ENCODE assay signal across 9 cellular contexts in genomic region chr5:78320461-78320860, GRCh38. TPM values are rescaled to one million over a fixed set of nuclear protein-coding genes. Genes with fewer than 3 reads are reported as not detected.
DNase-seq lines count a peak whose midpoint lies in the region; ATAC-seq, FAIRE-seq and TF ChIP-seq lines count a peak whose summit lies in the region.
"Had no signal": no experiment of that assay in that cellular context is flagged by ENCODE, and none has a peak within 500 bp of the region (broad histone marks: within the 10 kb centered on the region; RNA-seq: fewer than 3 reads in every experiment).

No MANE protein-coding gene starts in this region.

- peak; percentile 73 to 79 for TF ChIP-seq RAD21 in H1 (IDR thresholded peaks at IDR 0.05 in 1 of 2, conservative IDR thresholded peaks at IDR 0.05 in 1 of 2; ENCODE audit: low read depth in 2 of 2, low read length in 2 of 2)

- H3K23me2 ChIP-seq in H1 (ENCODE audit: low read depth, low read length) = no peaks in the 10 kb centered on the region; the same call in 1 of the 2 replicates

- no peak overlapping the region for H3K18ac ChIP-seq in H1 (ENCODE audit: extremely low read depth, low read length)

- DNase-seq in heart right ventricle (no peak), left cardiac atrium (no peak), NCI-H748 (lab: John Stamatoyannopoulos, UW; ENCODE audit: unreplicated experiment) (peak; percentile 74), H1 (ENCODE audit: low read depth in 1 of 2, low spot score in 2 of 2) (no peak), osteocyte (ENCODE audit: extremely low spot score, unreplicated experiment) (no peak), cerebellar nuclear complex (lab: John Stamatoyannopoulos, UW) (no peak), activated gamma-delta T cell (lab: John Stamatoyannopoulos, UW) (no peak)

- intact Hi-C loops in heart right ventricle (cut with DNase I) = loop anchor here in 8 of 10 donors (2.0 to 10.0 kb wide), 7 partner anchors 148 to 647 kb away; no protein-coding TSS in a partner anchor
- intact Hi-C loops in left cardiac atrium (cut with DNase I) = loop anchor here (5.0 to 10.0 kb wide), 3 partner anchors 334 to 647 kb away; no protein-coding TSS in a partner anchor

- H3K4me1 Mint-ChIP-seq in osteocyte (ENCODE audit: unreplicated experiment) = no peaks in the 10 kb centered on the region

- H4K91ac ChIP-seq in H1 (replicated peaks; ENCODE audit: insufficient read length, low read length) = no peak overlapping the region

- H2BK12ac ChIP-seq in H1 (ENCODE audit: low read depth, low read length) = no peak overlapping the region

- H4K20me1 ChIP-seq in H1 (replicated peaks in 1 of 2; ENCODE audit: control insufficient read depth in 1 of 2, insufficient read depth in 2 of 2, low read length in 2 of 2) = no peaks in the 10 kb centered on the region

- H3K27me3 ChIP-seq in heart right ventricle (no peaks in the 10 kb centered on the region), H1 (replicated peaks in 1 of 4; ENCODE audit: control insufficient read depth in 3 of 4, extremely low read depth in 1 of 4, insufficient read depth in 3 of 4, low read length in 3 of 4) (no peaks in the 10 kb centered on the region)

- CTCF ChIA-PET in H1 (lab: Charles Lee; ENCODE audit: partially characterized antibody) = interaction anchor here (0.6 to 2.2 kb wide), 21 partner anchors 11 to 579 kb away, joined by 3 to 7 read pairs (median 4); partner anchors contain the start of gene SCAMP1

- no peak overlapping the region for H2BK120ac ChIP-seq in H1 (replicated peaks; ENCODE audit: low read depth, low read length)

- H2BK15ac ChIP-seq in H1 (ENCODE audit: low read length) = no peak overlapping the region

- no peak overlapping the region for H3K4ac ChIP-seq in H1 (replicated peaks; ENCODE audit: insufficient read length, low read depth, low read length)

- H4K8ac ChIP-seq in H1 (ENCODE audit: extremely low read depth, insufficient read depth, low read length) = no peak overlapping the region

- H3K4me3 ChIP-seq in heart right ventricle = no peak overlapping the region
- no peak overlapping the region for H3K4me3 ChIP-seq in H1 (ENCODE audit: extremely low read depth in 1 of 4, insufficient read depth in 2 of 4, low read depth in 3 of 4, low read length in 4 of 4)

- H3K36me3 Mint-ChIP-seq in osteocyte (ENCODE audit: unreplicated experiment) = no peaks in the 10 kb centered on the region
- H3K36me3 Mint-ChIP-seq: activated naive CD8-positive, alpha-beta T cell had no signal

- no peak overlapping the region for H3K27ac Mint-ChIP-seq in osteocyte (ENCODE audit: unreplicated experiment)
- H3K27ac Mint-ChIP-seq: activated naive CD8-positive, alpha-beta T cell had no signal

- H3K36me3 ChIP-seq in heart right ventricle = no peaks in the 10 kb centered on the region
- H3K36me3 ChIP-seq in H1 (ENCODE audit: control insufficient read depth in 2 of 4, insufficient read depth in 4 of 4, low read length in 3 of 4) = no peaks in the 10 kb centered on the region

- no peak overlapping the region for H3K9ac ChIP-seq in H1 (replicated peaks in 1 of 4; ENCODE audit: extremely low read depth in 1 of 4, low read depth in 3 of 4, low read length in 3 of 4)

- ATAC-seq in heart right ventricle (no peak), left cardiac atrium (no peak), HG02884 (IDR thresholded peaks at IDR 0.05; ENCODE audit: unreplicated experiment) (no peak)

- no peak overlapping the region for H3K27ac ChIP-seq in heart right ventricle
- H3K27ac ChIP-seq in H1 (ENCODE audit: low read depth, low read length) = no peak overlapping the region

- no peaks in the 10 kb centered on the region for H3K4me1 ChIP-seq in heart right ventricle
- H3K4me1 ChIP-seq in H1 (replicated peaks in 1 of 4; ENCODE audit: control insufficient read depth in 3 of 4, insufficient read depth in 4 of 4, low read length in 3 of 4) = no peaks in the 10 kb centered on the region

- peak in 8 of 9 donors; percentile 15 to 72 (median 64) for TF ChIP-seq CTCF in heart right ventricle (IDR thresholded peaks at IDR 0.05)
- TF ChIP-seq CTCF in H1 (IDR thresholded peaks at IDR 0.05; ENCODE audit: control extremely low read depth in 1 of 3, insufficient read depth in 1 of 3, low read depth in 1 of 3, low read length in 3 of 3) = peak in 2 of 3 experiments; percentile 41 to 53; a peak in 2 of 4 replicates
- peak; percentile 62 for TF ChIP-seq CTCF in osteocyte (IDR thresholded peaks at IDR 0.05)

- H3K14ac ChIP-seq in H1 (ENCODE audit: insufficient read length) = no peak overlapping the region

- H3K79me2 ChIP-seq in H1 (ENCODE audit: control insufficient read depth in 1 of 2, insufficient read depth in 2 of 2, low read length in 2 of 2) = no peaks in the 10 kb centered on the region

- TF ChIP-seq EP300 in H1 (IDR thresholded peaks at IDR 0.05; ENCODE audit: borderline replicate concordance in 1 of 2, low read depth in 2 of 2, low read length in 2 of 2) = no peak

- no peaks in the 10 kb centered on the region for H3K9me3 ChIP-seq in heart right ventricle
- no peaks in the 10 kb centered on the region for H3K9me3 ChIP-seq in H1 (ENCODE audit: insufficient read depth in 2 of 2, low read depth in 1 of 2, low read length in 1 of 2)

- no peak overlapping the region for H2BK20ac ChIP-seq in H1 (ENCODE audit: low read length)

- POLR2A ChIA-PET in H1 (lab: Charles Lee; ENCODE audit: partially characterized antibody) = interaction anchor here (0.6 to 0.9 kb wide), 2 partner anchors 26 to 39 kb away, joined by 4 to 5 read pairs; partner anchors contain the start of gene AP3B1

- H2AFZ ChIP-seq in H1 (ENCODE audit: low read length) = no peak overlapping the region

- H3K4me3 Mint-ChIP-seq in osteocyte (ENCODE audit: unreplicated experiment) = no peak overlapping the region
- H3K4me3 Mint-ChIP-seq: activated naive CD8-positive, alpha-beta T cell had no signal

- H3K79me1 ChIP-seq in H1 (ENCODE audit: low read depth, low read length) = no peaks in the 10 kb centered on the region

- no peak overlapping the region for H4K5ac ChIP-seq in H1 (ENCODE audit: insufficient read length, low read depth, low read length)

- no peak overlapping the region for H2BK5ac ChIP-seq in H1 (ENCODE audit: low read depth, low read length)

- H2AK5ac ChIP-seq in H1 (ENCODE audit: low read depth, low read length) = no peak overlapping the region

- 2 to 3% methylated on average over 1 of the region's 1 CpG for WGBS in heart right ventricle, 2 donors
- WGBS in H1 (ENCODE audit: extremely low coverage in 1 of 2, insufficient coverage in 1 of 2, insufficient read length in 1 of 2, insufficient replicate concordance in 2 of 2, low coverage in 1 of 2, low lambda C conversion rate in 2 of 2, missing lambda C conversion rate in 1 of 2), 2 experiments = 0% methylated on average over 1 of the region's 1 CpG; no CpG with 5 or more reads in 1 of the 2 experiments

- no peak overlapping the region for H3K23ac ChIP-seq in H1 (ENCODE audit: insufficient read length)

- H3K9me3 Mint-ChIP-seq in osteocyte (ENCODE audit: unreplicated experiment) = no peaks in the 10 kb centered on the region

- H3K27me3 Mint-ChIP-seq in osteocyte (ENCODE audit: unreplicated experiment) = peaks cover 6% of the 10 kb centered on the region

- peak; percentile 68 for FAIRE-seq in H1 (lab: Jason Lieb, UNC)

- no peak overlapping the region for H3K56ac ChIP-seq in H1 (replicated peaks; ENCODE audit: insufficient read length, low read depth, low read length)

- no peak for TF ChIP-seq POLR2A in H1 (IDR thresholded peaks at IDR 0.05; ENCODE audit: control extremely low read depth in 1 of 2, low read depth in 2 of 2, low read length in 2 of 2)

- no peak overlapping the region for H3K4me2 ChIP-seq in H1 (ENCODE audit: insufficient read depth in 1 of 2, low read depth in 2 of 2, low read length in 2 of 2)

TF ChIP-seq in H1, 55 proteins besides CTCF, POLR2A, EP300 and RAD21 (continues in another document):
- TF ChIP-seq BCL11A (IDR thresholded peaks at IDR 0.05; ENCODE audit: low read depth in 2 of 2, low read length in 2 of 2) (no peak), POU5F1 (IDR thresholded peaks at IDR 0.05; ENCODE audit: low read depth, low read length) (no peak), HDAC2 (IDR thresholded peaks at IDR 0.05; ENCODE audit: borderline replicate concordance in 1 of 2, low read depth in 2 of 2, low read length in 2 of 2) (no peak), NRF1 (IDR thresholded peaks at IDR 0.05; ENCODE audit: low read depth, low read length) (no peak), GABPA (IDR thresholded peaks at IDR 0.05; ENCODE audit: borderline replicate concordance, insufficient read depth, low read length) (no peak), SP1 (IDR thresholded peaks at IDR 0.05; ENCODE audit: low read depth, low read length) (no peak)

RNA-seq across cellular contexts. Expression of gene AP3B1, which starts 26.0 kb away (rescaled TPM):
- total RNA-seq in heart right ventricle (10 to 100 TPM; 20.1 to 26.7 (median 23.4) TPM), left cardiac atrium (10 to 100 TPM; 25.3 to 32.7 TPM), osteocyte (55.2 and 57.0 TPM in 2 replicates)
- polyA plus RNA-seq in heart right ventricle (10 to 100 TPM; 20.0 to 28.3 TPM), H1 (2011; rRNA removed) (23.3 and 45.8 TPM in 2 replicates)
- total RNA-seq in H1 (2021; fragmentation: NEBNext Ultra II Directional; extraction: Animal tissue kit (Norgen Biotek cat#: 25700)) = 48.3 and 50.0 TPM in 2 replicates
- polyA plus RNA-seq in H1 (2011; cell fraction: cytosol; rRNA removed) = 29.7 TPM
- polyA plus RNA-seq in H1 (2011; cell fraction: nucleus; rRNA removed) = 21.7 TPM
- 28.3 to 40.9 TPM (median 32.4 TPM) in 4 replicates for polyA plus RNA-seq in H1 (2012, experiment 1 of 2)
- 3.2 TPM for polyA plus RNA-seq in H1 (2012, experiment 2 of 2)
- 41.3 TPM for polyA plus RNA-seq in H1 (2013, experiment 1 of 2)
- polyA plus RNA-seq in H1 (2013, experiment 2 of 2) = 37.0 TPM
- polyA minus RNA-seq in H1 (2011; rRNA and poly(A)+ RNA removed) = 45.1 and 74.4 TPM in 2 replicates
- polyA minus RNA-seq in H1 (2011; cell fraction: cytosol; rRNA and poly(A)+ RNA removed) = 24.5 TPM
- 68.7 TPM for polyA minus RNA-seq in H1 (2011; cell fraction: nucleus; rRNA and poly(A)+ RNA removed)

RNA-seq across cellular contexts. Expression of gene SCAMP1, which starts 40.0 kb away (rescaled TPM):
- 10 to 100 TPM; 26.2 to 40.4 (median 33.8) TPM for total RNA-seq in heart right ventricle
- 1 to 10 TPM; 7.9 to 9.8 TPM for polyA plus RNA-seq in heart right ventricle
- total RNA-seq in left cardiac atrium = 10 to 100 TPM; 32.8 to 38.0 TPM
- total RNA-seq in H1 (2021; fragmentation: NEBNext Ultra II Directional; extraction: Animal tissue kit (Norgen Biotek cat#: 25700)) = 51.4 and 55.9 TPM in 2 replicates
- polyA plus RNA-seq in H1 (2011; rRNA removed) = 10.9 and 18.6 TPM in 2 replicates
- polyA plus RNA-seq in H1 (2011; cell fraction: cytosol; rRNA removed) = 15.6 TPM
- 15.8 TPM for polyA plus RNA-seq in H1 (2011; cell fraction: nucleus; rRNA removed)
- polyA plus RNA-seq in H1 (2012, experiment 1 of 2) = 21.5 to 33.7 TPM (median 28.5 TPM) in 4 replicates
- 1.8 TPM for polyA plus RNA-seq in H1 (2012, experiment 2 of 2)
- 29.2 TPM for polyA plus RNA-seq in H1 (2013, experiment 1 of 2)
- polyA plus RNA-seq in H1 (2013, experiment 2 of 2) = 37.5 TPM
- polyA minus RNA-seq in H1 (2011; rRNA and poly(A)+ RNA removed) = 63.6 and 110 TPM in 2 replicates
- polyA minus RNA-seq in H1 (2011; cell fraction: cytosol; rRNA and poly(A)+ RNA removed) = 39.1 TPM
- 66.7 TPM for polyA minus RNA-seq in H1 (2011; cell fraction: nucleus; rRNA and poly(A)+ RNA removed)
- 45.0 and 50.9 TPM in 2 replicates for total RNA-seq in osteocyte
